Comparison of ENCODE assay signal across 11 cellular contexts in genomic region chr10:86024555-86025001, GRCh38.
DNase-seq lines count a peak whose midpoint lies in the region; ATAC-seq, FAIRE-seq and TF ChIP-seq lines count a peak whose summit lies in the region.
"Had no signal": no experiment of that assay in that cellular context is flagged by ENCODE, and none has a peak within 500 bp of the region (broad histone marks: within the 10 kb centered on the region; RNA-seq: fewer than 3 reads in every experiment).

No MANE protein-coding gene starts in this region.

- no peak overlapping the region for H2AK5ac ChIP-seq in H1 (ENCODE audit: low read depth, low read length)

- DNase-seq in Karpas-422 (no peak), H1 (ENCODE audit: low read depth in 1 of 2, low spot score in 2 of 2) (no peak), right cardiac atrium (peak in 1 of 3 donors; percentile 65), gastrocnemius medialis (no peak), DMS 273 treated with DMSO at 0.1 percent for 48 hours (lab: John Stamatoyannopoulos, UW) (no peak)
- DNase-seq: CD8-positive, alpha-beta memory T cell; NCI-H1436 treated with DMSO at 0.1 percent for 48 hours; NCI-H345 had no signal

- no peak for TF ChIP-seq EP300 in H1 (IDR thresholded peaks at IDR 0.05; ENCODE audit: borderline replicate concordance in 1 of 2, low read depth in 2 of 2, low read length in 2 of 2)

- no peak overlapping the region for H3K4ac ChIP-seq in H1 (replicated peaks; ENCODE audit: insufficient read length, low read depth, low read length)

- H3K23me2 ChIP-seq in H1 (ENCODE audit: low read depth, low read length) = no peaks in the 10 kb centered on the region

- no peaks in the 10 kb centered on the region for H3K9me2 ChIP-seq in Karpas-422 (replicated peaks; ENCODE audit: insufficient read depth, low read length)

- H3K27me3 ChIP-seq in Karpas-422 (ENCODE audit: low read length) = no peaks in the 10 kb centered on the region
- no peaks in the 10 kb centered on the region for H3K27me3 ChIP-seq in H1 (replicated peaks in 1 of 4; ENCODE audit: control insufficient read depth in 3 of 4, extremely low read depth in 1 of 4, insufficient read depth in 3 of 4, low read length in 3 of 4)
- no peaks in the 10 kb centered on the region for H3K27me3 ChIP-seq in right cardiac atrium (ENCODE audit: control insufficient read depth, insufficient read depth)
- H3K27me3 ChIP-seq in gastrocnemius medialis = no peaks in the 10 kb centered on the region

- H4K20me1 ChIP-seq in Karpas-422 (ENCODE audit: insufficient read depth, low read depth, low read length) (no peaks in the 10 kb centered on the region), H1 (replicated peaks in 1 of 2; ENCODE audit: control insufficient read depth in 1 of 2, insufficient read depth in 2 of 2, low read length in 2 of 2) (no peaks in the 10 kb centered on the region)

- H2BK12ac ChIP-seq in H1 (ENCODE audit: low read depth, low read length) = no peak overlapping the region

- H3K4me2 ChIP-seq in Karpas-422 (ENCODE audit: low read depth, low read length, poor library complexity, severe bottlenecking) (peak overlapping the region; percentile 29), H1 (ENCODE audit: insufficient read depth in 1 of 2, low read depth in 2 of 2, low read length in 2 of 2) (no peak overlapping the region)

- H2BK20ac ChIP-seq in H1 (ENCODE audit: low read length) = no peak overlapping the region

- H3K9ac ChIP-seq in Karpas-422 (ENCODE audit: low read length) (no peak overlapping the region), H1 (replicated peaks in 1 of 4; ENCODE audit: extremely low read depth in 1 of 4, low read depth in 3 of 4, low read length in 3 of 4) (no peak overlapping the region)

- H3K79me2 ChIP-seq in Karpas-422 (ENCODE audit: low read length) (no peaks in the 10 kb centered on the region), H1 (ENCODE audit: control insufficient read depth in 1 of 2, insufficient read depth in 2 of 2, low read length in 2 of 2) (no peaks in the 10 kb centered on the region)

- peak in 1 of 2 experiments; percentile 4; a peak in 1 of 4 replicates for TF ChIP-seq RAD21 in H1 (IDR thresholded peaks at IDR 0.05 in 1 of 2, conservative IDR thresholded peaks at IDR 0.05 in 1 of 2; ENCODE audit: low read depth in 2 of 2, low read length in 2 of 2)

- H3K79me1 ChIP-seq in H1 (ENCODE audit: low read depth, low read length) = no peaks in the 10 kb centered on the region

- H3K14ac ChIP-seq in H1 (ENCODE audit: insufficient read length) = no peak overlapping the region

- POLR2A ChIA-PET in H1 (lab: Charles Lee; ENCODE audit: partially characterized antibody) = no interaction called here

- H3K27ac ChIP-seq in Karpas-422 (ENCODE audit: low read length) (peak overlapping the region; percentile 72), H1 (ENCODE audit: low read depth, low read length) (no peak overlapping the region), right cardiac atrium (ENCODE audit: low read length) (peak overlapping the region; percentile 55), gastrocnemius medialis (peak overlapping the region in 3 of 4 donors; percentile 8 to 36 (median 22))

- intact Hi-C loops in right cardiac atrium (cut with DNase I) (no loop called here), gastrocnemius medialis (cut with DNase I; ENCODE audit: low total_unique reads) (no loop called here)

- ATAC-seq in right cardiac atrium (peak; percentile 48 to 64), gastrocnemius medialis (peak in 1 of 2 donors; percentile 14), GM21529 (IDR thresholded peaks at IDR 0.05; ENCODE audit: unreplicated experiment) (no peak), HG03175 (IDR thresholded peaks at IDR 0.05; ENCODE audit: unreplicated experiment) (no peak)
- ATAC-seq: HCT116 had no signal

- H3K9me3 ChIP-seq in Karpas-422 (ENCODE audit: low read length) (no peaks in the 10 kb centered on the region), H1 (ENCODE audit: insufficient read depth in 2 of 2, low read depth in 1 of 2, low read length in 1 of 2) (0 out of 4 replicates have a peak, but pooled peaks cover 0 to 5% of the 10 kb centered on the region in 2 experiments), right cardiac atrium (ENCODE audit: control insufficient read depth, low read length) (no peaks in the 10 kb centered on the region), gastrocnemius medialis (no peaks in the 10 kb centered on the region)

- 88% methylated on average over 3 of the region's 3 CpGs; no CpG with 5 or more reads in 1 of the 2 experiments for WGBS in H1 (ENCODE audit: extremely low coverage in 1 of 2, insufficient coverage in 1 of 2, insufficient read length in 1 of 2, insufficient replicate concordance in 2 of 2, low coverage in 1 of 2, low lambda C conversion rate in 2 of 2, missing lambda C conversion rate in 1 of 2), 2 experiments
- 53% methylated on average over 3 of the region's 3 CpGs for WGBS in right cardiac atrium

- H2BK15ac ChIP-seq in H1 (ENCODE audit: low read length) = no peak overlapping the region

- H3K18ac ChIP-seq in H1 (ENCODE audit: extremely low read depth, low read length) = no peak overlapping the region

- no peak overlapping the region for H3K23ac ChIP-seq in H1 (ENCODE audit: insufficient read length)

- no peak overlapping the region for H4K91ac ChIP-seq in H1 (replicated peaks; ENCODE audit: insufficient read length, low read length)

- no peak overlapping the region for H3K56ac ChIP-seq in H1 (replicated peaks; ENCODE audit: insufficient read length, low read depth, low read length)

- H2AFZ ChIP-seq in Karpas-422 (ENCODE audit: low read length) (no peak overlapping the region), H1 (ENCODE audit: low read length) (no peak overlapping the region)

- no peak overlapping the region for H2BK5ac ChIP-seq in H1 (ENCODE audit: low read depth, low read length)

- FAIRE-seq in H1 (lab: Jason Lieb, UNC) = no peak

- in situ Hi-C loops in gastrocnemius medialis (cut with MboI; ENCODE audit: low sequenced_read_pairs in 4 of 4) = no loop called here

- H3K36me3 ChIP-seq in Karpas-422 (ENCODE audit: insufficient read depth, low read length) (no peaks in the 10 kb centered on the region), H1 (ENCODE audit: control insufficient read depth in 2 of 4, insufficient read depth in 4 of 4, low read length in 3 of 4) (no peaks in the 10 kb centered on the region), gastrocnemius medialis (no peaks in the 10 kb centered on the region)

- TF ChIP-seq POLR2A in H1 (IDR thresholded peaks at IDR 0.05; ENCODE audit: control extremely low read depth in 1 of 2, low read depth in 2 of 2, low read length in 2 of 2) = no peak
- TF ChIP-seq POLR2A in gastrocnemius medialis (IDR thresholded peaks at IDR 0.05) = no peak

- TF ChIP-seq CTCF in H1 (IDR thresholded peaks at IDR 0.05; ENCODE audit: control extremely low read depth in 1 of 3, insufficient read depth in 1 of 3, low read depth in 1 of 3, low read length in 3 of 3) (peak in 2 of 3 experiments; percentile 12 to 23; a peak in 2 of 4 replicates), gastrocnemius medialis (IDR thresholded peaks at IDR 0.05 in 4 of 5, conservative IDR thresholded peaks at IDR 0.05 in 1 of 5) (no peak)

- no peak overlapping the region for H4K5ac ChIP-seq in H1 (ENCODE audit: insufficient read length, low read depth, low read length)

- H3K4me3 ChIP-seq in Karpas-422 (ENCODE audit: low read length) (no peak overlapping the region), H1 (ENCODE audit: extremely low read depth in 1 of 4, insufficient read depth in 2 of 4, low read depth in 3 of 4, low read length in 4 of 4) (no peak overlapping the region), right cardiac atrium (ENCODE audit: low read length) (no peak overlapping the region), gastrocnemius medialis (no peak overlapping the region)

- no peak overlapping the region for H4K8ac ChIP-seq in H1 (ENCODE audit: extremely low read depth, insufficient read depth, low read length)

- H2BK120ac ChIP-seq in H1 (replicated peaks; ENCODE audit: low read depth, low read length) = no peak overlapping the region

- H3K4me1 ChIP-seq in Karpas-422 (ENCODE audit: low read length) = peaks cover 41% of the 10 kb centered on the region
- no peaks in the 10 kb centered on the region; a peak in 1 of 7 replicates for H3K4me1 ChIP-seq in H1 (replicated peaks in 1 of 4; ENCODE audit: control insufficient read depth in 3 of 4, insufficient read depth in 4 of 4, low read length in 3 of 4)
- H3K4me1 ChIP-seq in right cardiac atrium (ENCODE audit: control insufficient read depth, insufficient read depth, low read length) = no peaks in the 10 kb centered on the region
- H3K4me1 ChIP-seq in gastrocnemius medialis = peaks cover 12 to 18% of the 10 kb centered on the region in 2 donors

- CTCF ChIA-PET in H1 (lab: Charles Lee; ENCODE audit: partially characterized antibody) = interaction anchor here (1.0 kb wide), 1 partner anchor 9 kb away, joined by 4 read pairs; no protein-coding TSS in a partner anchor

TF ChIP-seq in H1, 55 proteins besides CTCF, POLR2A, EP300 and RAD21:
- TF ChIP-seq TCF12 (IDR thresholded peaks at IDR 0.05; ENCODE audit: low read depth, low read length) (no peak), KDM5A (IDR thresholded peaks at IDR 0.05; ENCODE audit: low read length) (no peak)

Comparison
In these comparisons a context has a peak if more than half of its experiments do, and no peak if none do; other contexts are left out.
1. CTCF ChIP-seq: peak in H1 (2 of 3); none in gastrocnemius medialis (0 of 5).
2. ATAC-seq: peak in right cardiac atrium (2 of 2); none in GM21529 (single experiment) and HG03175 (single experiment).